Comparison of ENCODE assay signal across 1 cellular context in genomic region chr14:68111733-68112270, GRCh38.
TF ChIP-seq lines count a peak whose summit lies in the region.

No MANE protein-coding gene starts in this region.

TF ChIP-seq in HCT116, 20 proteins besides CTCF, POLR2A, EP300 and RAD21 (continued from another document):
- TF ChIP-seq EZH2phosphoT487 (IDR thresholded peaks at IDR 0.05; ENCODE audit: borderline replicate concordance): no peak
- no peak for TF ChIP-seq MAX (IDR thresholded peaks at IDR 0.05)
- no peak for TF ChIP-seq EZH2 (IDR thresholded peaks at IDR 0.05)
- TF ChIP-seq REST (IDR thresholded peaks at IDR 0.05; ENCODE audit: low read depth): no peak
